In the genomic region with DNA sequence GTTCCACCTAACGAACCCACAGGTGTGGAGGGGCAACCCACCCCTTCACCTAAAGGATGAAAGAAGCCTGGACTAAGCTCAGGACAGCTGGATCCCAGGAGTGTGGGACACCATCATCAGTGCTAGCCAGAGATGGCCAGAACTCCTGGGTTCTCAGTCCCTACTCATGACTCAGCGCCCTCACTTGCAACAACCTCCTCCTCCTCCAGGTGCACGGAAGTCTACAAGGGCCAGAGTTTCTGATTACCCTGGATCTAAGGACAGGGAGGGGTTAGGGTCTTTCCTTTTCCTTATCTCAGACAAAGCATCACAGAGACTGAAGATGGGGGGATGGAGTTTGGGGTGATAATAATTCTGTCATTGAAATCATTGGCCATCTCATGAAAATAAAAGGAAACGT, we compare ENCODE assay signal across 22 cellular contexts. TPM values are rescaled to one million over a fixed set of nuclear protein-coding genes. Genes with fewer than 3 reads are reported as not detected.
DNase-seq lines count a peak whose midpoint lies in the region; ATAC-seq, FAIRE-seq and TF ChIP-seq lines count a peak whose summit lies in the region.
"Had no signal": no experiment of that assay in that cellular context is flagged by ENCODE, and none has a peak within 500 bp of the region (broad histone marks: within the 10 kb centered on the region; RNA-seq: fewer than 3 reads in every experiment).

No MANE protein-coding gene starts in this region.

- H3K4me3 ChIP-seq in K562: no peak overlapping the region
- no peak overlapping the region for H3K4me3 ChIP-seq in neural progenitor cell
- H3K4me3 ChIP-seq: BLaER1 treated with 17β-estradiol and CSF1 and Interleukin-3, amounts not matched to agents 10 nM and 100 nM; SJCRH30 had no signal

- H3K4me1 ChIP-seq in K562 (replicated peaks in 1 of 2; ENCODE audit: control insufficient read depth in 2 of 2, insufficient read depth in 2 of 2, low read length in 2 of 2): peaks cover 34 to 61% of the 10 kb centered on the region in 2 experiments
- H3K4me1 ChIP-seq in neural progenitor cell: no peaks in the 10 kb centered on the region
- H3K4me1 ChIP-seq: SJCRH30 had no signal

- H3K27me3 ChIP-seq in K562 (ENCODE audit: control insufficient read depth in 2 of 2, insufficient read depth in 2 of 2, low read length in 2 of 2): no peaks in the 10 kb centered on the region
- H3K27me3 ChIP-seq in neural progenitor cell: no peaks in the 10 kb centered on the region
- H3K27me3 ChIP-seq: SJCRH30 had no signal

- H2AFZ ChIP-seq in K562 (ENCODE audit: low read depth, low read length) (no peak overlapping the region), neural progenitor cell (replicated peaks) (no peak overlapping the region)

- H3K27ac ChIP-seq in K562 (ENCODE audit: extremely low read depth, low read depth, low read length) (peak overlapping the region; percentile 5; the same call in 1 of the 3 replicates), neural progenitor cell (no peak overlapping the region)
- H3K27ac ChIP-seq: BLaER1 treated with 17β-estradiol and CSF1 and Interleukin-3, amounts not matched to agents 10 nM and 100 nM; SJCRH30 had no signal

- CTCF ChIA-PET in K562 (lab: Yijun Ruan, JAX; ENCODE audit: low intra/inter-chr PET ratio): no interaction called here

- in situ Hi-C loops in K562 (cut with MboI): no loop called here

- H3K9me3 ChIP-seq in K562 (replicated peaks; ENCODE audit: control insufficient read depth, insufficient read depth, low read depth, low read length) (no peaks in the 10 kb centered on the region), neural progenitor cell (ENCODE audit: low read depth) (no peaks in the 10 kb centered on the region)
- H3K9me3 ChIP-seq: BLaER1 treated with 17β-estradiol and CSF1 and Interleukin-3, amounts not matched to agents 10 nM and 100 nM; SJCRH30 had no signal

- TF ChIP-seq EP300 in K562 (IDR thresholded peaks at IDR 0.05; ENCODE audit: low read length): no peak

- H3K4me2 ChIP-seq in K562 (ENCODE audit: insufficient read depth, low read length) (peak overlapping the region; percentile 23; the same call in 1 of the 2 replicates), neural progenitor cell (no peak overlapping the region)

- H3K4me1 Mint-ChIP-seq in activated naive CD8-positive, alpha-beta T cell treated with anti-CD3 and anti-CD28 coated beads, Interleukin-2, amount 50 U/mL, for 24 hours: peaks cover 6% of the 10 kb centered on the region
- peaks cover 7% of the 10 kb centered on the region for H3K4me1 Mint-ChIP-seq in activated naive CD8-positive, alpha-beta T cell treated with anti-CD3 and anti-CD28 coated beads for 36 hours
- H3K4me1 Mint-ChIP-seq in neural progenitor cell: peaks cover 7% of the 10 kb centered on the region

- no peaks in the 10 kb centered on the region for H3K36me3 Mint-ChIP-seq in activated naive CD8-positive, alpha-beta T cell treated with anti-CD3 and anti-CD28 coated beads, Interleukin-2, amount 50 U/mL, for 24 hours (ENCODE audit: low read depth)
- no peaks in the 10 kb centered on the region for H3K36me3 Mint-ChIP-seq in activated naive CD8-positive, alpha-beta T cell treated with anti-CD3 and anti-CD28 coated beads for 36 hours
- H3K36me3 Mint-ChIP-seq in neural progenitor cell: no peaks in the 10 kb centered on the region
- H3K36me3 Mint-ChIP-seq: CD8-positive, alpha-beta T cell had no signal

- intact Hi-C loops in K562 (cut with micrococcal nuclease): no loop called here

- TF ChIP-seq RAD21 in K562 (CRISPR knock-in tag; conservative IDR thresholded peaks at IDR 0.05 in 1 of 2, IDR thresholded peaks at IDR 0.05 in 1 of 2): no peak

- FAIRE-seq in K562 (lab: Jason Lieb, UNC): no peak
- FAIRE-seq: G401.6 had no signal

- H3K4me3 Mint-ChIP-seq in activated naive CD8-positive, alpha-beta T cell treated with anti-CD3 and anti-CD28 coated beads, Interleukin-2, amount 50 U/mL, for 24 hours: no peak overlapping the region
- H3K4me3 Mint-ChIP-seq in activated naive CD8-positive, alpha-beta T cell treated with anti-CD3 and anti-CD28 coated beads for 36 hours: no peak overlapping the region
- H3K4me3 Mint-ChIP-seq in neural progenitor cell: peak overlapping the region; percentile 7
- H3K4me3 Mint-ChIP-seq: CD8-positive, alpha-beta T cell had no signal

- H3K9ac ChIP-seq in K562 (ENCODE audit: insufficient read depth in 1 of 2, low read depth in 2 of 2, low read length in 2 of 2): peak overlapping the region in 1 of 2 experiments; percentile 81; a peak in 2 of 4 replicates
- no peak overlapping the region for H3K9ac ChIP-seq in neural progenitor cell

- peak in 1 of 3 experiments; percentile 5; a peak in 1 of 6 replicates for TF ChIP-seq CTCF in K562 (IDR thresholded peaks at IDR 0.05 in 2 of 3, conservative IDR thresholded peaks at IDR 0.05 in 1 of 3; ENCODE audit: insufficient read depth in 2 of 3, low read depth in 1 of 3, low read length in 3 of 3)
- no peak for TF ChIP-seq CTCF in neural progenitor cell (IDR thresholded peaks at IDR 0.05)

- H3K36me3 ChIP-seq in K562 (ENCODE audit: control insufficient read depth, insufficient read depth, low read length) (no peaks in the 10 kb centered on the region), neural progenitor cell (no peaks in the 10 kb centered on the region)
- H3K36me3 ChIP-seq: BLaER1 treated with 17β-estradiol and CSF1 and Interleukin-3, amounts not matched to agents 10 nM and 100 nM; SJCRH30 had no signal

- peaks cover 22% of the 10 kb centered on the region for H3K27me3 Mint-ChIP-seq in activated naive CD8-positive, alpha-beta T cell treated with anti-CD3 and anti-CD28 coated beads, Interleukin-2, amount 50 U/mL, for 24 hours
- peaks cover 28% of the 10 kb centered on the region for H3K27me3 Mint-ChIP-seq in activated naive CD8-positive, alpha-beta T cell treated with anti-CD3 and anti-CD28 coated beads for 36 hours
- H3K27me3 Mint-ChIP-seq in neural progenitor cell (ENCODE audit: insufficient read depth, low read depth): peaks cover 5% of the 10 kb centered on the region

- no peaks in the 10 kb centered on the region for H3F3A ChIP-seq in neural progenitor cell (ENCODE audit: low read depth)

- H4K20me1 ChIP-seq in K562 (replicated peaks; ENCODE audit: control insufficient read depth, insufficient read depth, low read length): no peaks in the 10 kb centered on the region
- H4K20me1 ChIP-seq in neural progenitor cell (ENCODE audit: low read depth): no peaks in the 10 kb centered on the region
- H4K20me1 ChIP-seq: BLaER1 treated with 17β-estradiol and CSF1 and Interleukin-3, amounts not matched to agents 10 nM and 100 nM had no signal

- no peak for TF ChIP-seq POLR2A in K562 (conservative IDR thresholded peaks at IDR 0.05)
- no peak for TF ChIP-seq POLR2A in GM18505 (IDR thresholded peaks at IDR 0.05; ENCODE audit: borderline replicate concordance, extremely low read depth, insufficient read depth, insufficient read length)

- no peak for DNase-seq in activated naive CD8-positive, alpha-beta T cell treated with anti-CD3 and anti-CD28 coated beads, Interleukin-2, amount 50 U/mL, for 24 hours
- DNase-seq in activated naive CD8-positive, alpha-beta T cell treated with anti-CD3 and anti-CD28 coated beads for 36 hours: no peak
- peak in 2 of 4 experiments; percentile 16 to 64 for DNase-seq in K562 (ENCODE audit: extremely low read depth in 1 of 4, low spot score in 3 of 4)
- no peak for DNase-seq in neural progenitor cell (ENCODE audit: low spot score)
- no peak for DNase-seq in AML-193 (lab: John Stamatoyannopoulos, UW)
- no peak for DNase-seq in NOMO-1 (lab: John Stamatoyannopoulos, UW; ENCODE audit: unreplicated experiment in 2 of 2)
- DNase-seq: CD8-positive, alpha-beta T cell; DND-41; KG1; NCI-H1417 treated with DMSO at 0.1 percent for 48 hours; NCI-H187 treated with DMSO at 0.1 percent for 48 hours; NCI-H226; NCI-H524; SJCRH30 had no signal

- no peaks in the 10 kb centered on the region for H3K9me3 Mint-ChIP-seq in activated naive CD8-positive, alpha-beta T cell treated with anti-CD3 and anti-CD28 coated beads, Interleukin-2, amount 50 U/mL, for 24 hours
- H3K9me3 Mint-ChIP-seq in activated naive CD8-positive, alpha-beta T cell treated with anti-CD3 and anti-CD28 coated beads for 36 hours: no peaks in the 10 kb centered on the region
- H3K9me3 Mint-ChIP-seq in neural progenitor cell: peaks cover 5% of the 10 kb centered on the region
- H3K9me3 Mint-ChIP-seq: CD8-positive, alpha-beta T cell had no signal

- H3K79me2 ChIP-seq in K562 (ENCODE audit: control insufficient read depth, insufficient read depth, low read length) (no peaks in the 10 kb centered on the region), neural progenitor cell (ENCODE audit: low read depth) (no peaks in the 10 kb centered on the region)

- no peaks in the 10 kb centered on the region for H3K9me1 ChIP-seq in K562 (ENCODE audit: control insufficient read depth, insufficient read depth, low read length)

- no TSS peak for BruUV-seq in K562 (replicated peaks; lab: Mats Ljungman, UMichigan)

- POLR2A ChIA-PET in K562 (lab: Yijun Ruan, JAX): no interaction called here

- H3K27ac Mint-ChIP-seq in activated naive CD8-positive, alpha-beta T cell treated with anti-CD3 and anti-CD28 coated beads, Interleukin-2, amount 50 U/mL, for 24 hours: peak overlapping the region; percentile 42
- no peak overlapping the region for H3K27ac Mint-ChIP-seq in activated naive CD8-positive, alpha-beta T cell treated with anti-CD3 and anti-CD28 coated beads for 36 hours
- H3K27ac Mint-ChIP-seq in neural progenitor cell: no peak overlapping the region
- H3K27ac Mint-ChIP-seq: CD8-positive, alpha-beta T cell had no signal

- no peak for ATAC-seq in activated naive CD8-positive, alpha-beta T cell treated with anti-CD3 and anti-CD28 coated beads, Interleukin-2, amount 50 U/mL, for 24 hours
- ATAC-seq in K562 (peak; percentile 45), GM18505 (IDR thresholded peaks at IDR 0.05; ENCODE audit: unreplicated experiment) (no peak), HG03097 (IDR thresholded peaks at IDR 0.05; ENCODE audit: low FRiP score, unreplicated experiment) (no peak)
- ATAC-seq: CD8-positive, alpha-beta T cell; Panc1 had no signal

- 7% methylated on average over 4 of the region's 4 CpGs for WGBS in K562 (ENCODE audit: insufficient coverage, low coverage, missing lambda C conversion rate)

RNA-seq across cellular contexts. Expression of a gene that starts 8.0 kb away (rescaled TPM):
- under 1 TPM; 0.12 to 0.16 TPM for total RNA-seq in activated naive CD8-positive, alpha-beta T cell treated with anti-CD3 and anti-CD28 coated beads for 36 hours
- total RNA-seq in K562 (2011; cell fraction: chromatin; rRNA removed; ENCODE audit: low replicate concordance): 0.46 and 1.5 TPM in 2 replicates
- total RNA-seq in K562 (2011; cell fraction: nucleolus; rRNA removed): 1.2 and 1.7 TPM in 2 replicates
- 0.53 and 2.4 TPM in 2 replicates for total RNA-seq in K562 (2011; cell fraction: nucleoplasm; rRNA removed)
- total RNA-seq in K562 (2014; rRNA removed): 0.05 TPM in 1 of 2 replicates, not detected in the other
- total RNA-seq in K562 (2014; rRNA removed; fragmentation: Illumina TruSeq; extraction: Trizol): 0.07 TPM in 1 of 2 replicates, not detected in the other
- 0.11 TPM in 2 replicates for total RNA-seq in K562 (2015; rRNA removed; fragmentation: Illumina TruSeq; extraction: Trizol)
- total RNA-seq in K562 (2021): 0.89 and 1.5 TPM in 2 replicates
- 0.25 and 1.4 TPM in 2 replicates for polyA plus RNA-seq in K562 (2011; rRNA removed)
- 0.49 and 1.2 TPM in 2 replicates for polyA plus RNA-seq in K562 (2011; cell fraction: cytosol; rRNA removed)
- polyA plus RNA-seq in K562 (2011; cell fraction: nucleus; rRNA removed): 0.37 and 2.6 TPM in 2 replicates
- polyA plus RNA-seq in K562 (2012): 0.53 and 0.68 TPM in 2 replicates
- 0.15 and 0.19 TPM in 2 replicates for polyA plus RNA-seq in K562 (2014; fragmentation: Illumina TruSeq; extraction: Trizol)
- polyA plus RNA-seq in K562 (2014; fragmentation: Nextera tagmentation; extraction: Ambion mirVana): under 1 TPM in 1 of 2 experiments, not detected in 1; 0.18 TPM
- polyA plus RNA-seq in K562 (2014; rRNA removed): 0.38 and 1.1 TPM in 2 replicates
- 0.53 and 0.90 TPM in 2 replicates for polyA minus RNA-seq in K562 (2011; rRNA and poly(A)+ RNA removed)
- 2.3 TPM in 1 of 2 replicates, not detected in the other for polyA minus RNA-seq in K562 (2011; cell fraction: cytosol; rRNA and poly(A)+ RNA removed)
- 0.78 TPM in 1 of 2 replicates, not detected in the other for polyA minus RNA-seq in K562 (2011; cell fraction: nucleus; rRNA and poly(A)+ RNA removed)
- 0.26 and 0.40 TPM in 2 replicates for total RNA-seq in neural progenitor cell (ENCODE audit: low replicate concordance)
- total RNA-seq: A172; CD8-positive, alpha-beta T cell; H4; M059J; SJCRH30 had no signal

RNA-seq across cellular contexts. Expression of a gene that starts 9.6 kb away (rescaled TPM):
- total RNA-seq in activated naive CD8-positive, alpha-beta T cell treated with anti-CD3 and anti-CD28 coated beads for 36 hours: 10 to 100 TPM; 90.6 to 91.7 TPM
- total RNA-seq in K562 (2011; cell fraction: chromatin; rRNA removed; ENCODE audit: low replicate concordance): 137 and 349 TPM in 2 replicates
- total RNA-seq in K562 (2011; cell fraction: nucleolus; rRNA removed): 313 and 352 TPM in 2 replicates
- total RNA-seq in K562 (2011; cell fraction: nucleoplasm; rRNA removed): 274 and 285 TPM in 2 replicates
- total RNA-seq in K562 (2014; rRNA removed) (102 and 111 TPM in 2 replicates), K562 (2014; rRNA removed; fragmentation: Illumina TruSeq; extraction: Trizol) (25.5 and 42.5 TPM in 2 replicates), K562 (2015; rRNA removed; fragmentation: Illumina TruSeq; extraction: Trizol) (71.7 and 82.4 TPM in 2 replicates), K562 (2021) (138 and 153 TPM in 2 replicates), neural progenitor cell (ENCODE audit: low replicate concordance) (73.5 and 158 TPM in 2 replicates)
- polyA plus RNA-seq in K562 (2011; rRNA removed) (59.3 and 117 TPM in 2 replicates), K562 (2014; fragmentation: Illumina TruSeq; extraction: Trizol) (87.6 and 141 TPM in 2 replicates), K562 (2014; fragmentation: Nextera tagmentation; extraction: Ambion mirVana) (1 to 10 TPM; 3.1 to 5.3 TPM), K562 (2014; rRNA removed) (133 and 139 TPM in 2 replicates)
- polyA plus RNA-seq in K562 (2011; cell fraction: cytosol; rRNA removed): 120 and 173 TPM in 2 replicates
- polyA plus RNA-seq in K562 (2011; cell fraction: nucleus; rRNA removed): 155 and 191 TPM in 2 replicates
- polyA plus RNA-seq in K562 (2012): 146 and 236 TPM in 2 replicates
- 33.7 and 41.4 TPM in 2 replicates for polyA minus RNA-seq in K562 (2011; rRNA and poly(A)+ RNA removed)
- 54.1 and 89.7 TPM in 2 replicates for polyA minus RNA-seq in K562 (2011; cell fraction: cytosol; rRNA and poly(A)+ RNA removed)
- 35.5 and 49.4 TPM in 2 replicates for polyA minus RNA-seq in K562 (2011; cell fraction: nucleus; rRNA and poly(A)+ RNA removed)

RNA-seq across cellular contexts. Expression of a gene that starts 18.3 kb away (rescaled TPM):
- 10 to 100 TPM; 60.8 to 65.4 TPM for total RNA-seq in activated naive CD8-positive, alpha-beta T cell treated with anti-CD3 and anti-CD28 coated beads for 36 hours
- 91.7 and 166 TPM in 2 replicates for total RNA-seq in K562 (2011; cell fraction: chromatin; rRNA removed; ENCODE audit: low replicate concordance)
- total RNA-seq in K562 (2011; cell fraction: nucleolus; rRNA removed): 117 and 129 TPM in 2 replicates
- total RNA-seq in K562 (2011; cell fraction: nucleoplasm; rRNA removed): 102 and 128 TPM in 2 replicates
- 59.1 and 87.0 TPM in 2 replicates for total RNA-seq in K562 (2014; rRNA removed)
- 37.8 and 44.0 TPM in 2 replicates for total RNA-seq in K562 (2014; rRNA removed; fragmentation: Illumina TruSeq; extraction: Trizol)
- 34.8 and 35.5 TPM in 2 replicates for total RNA-seq in K562 (2015; rRNA removed; fragmentation: Illumina TruSeq; extraction: Trizol)
- total RNA-seq in K562 (2021): 64.8 and 67.4 TPM in 2 replicates
- 38.1 and 60.9 TPM in 2 replicates for polyA plus RNA-seq in K562 (2011; rRNA removed)
- 32.7 and 34.1 TPM in 2 replicates for polyA plus RNA-seq in K562 (2011; cell fraction: cytosol; rRNA removed)
- polyA plus RNA-seq in K562 (2011; cell fraction: nucleus; rRNA removed): 82.3 and 88.1 TPM in 2 replicates
- polyA plus RNA-seq in K562 (2012): 62.3 and 136 TPM in 2 replicates
- polyA plus RNA-seq in K562 (2014; fragmentation: Illumina TruSeq; extraction: Trizol): 67.6 and 73.7 TPM in 2 replicates
- 1 to 10 TPM in 1 of 2 experiments, under 1 TPM in 1; 0.42 to 1.3 TPM for polyA plus RNA-seq in K562 (2014; fragmentation: Nextera tagmentation; extraction: Ambion mirVana)
- 55.7 and 77.6 TPM in 2 replicates for polyA plus RNA-seq in K562 (2014; rRNA removed)
- polyA minus RNA-seq in K562 (2011; rRNA and poly(A)+ RNA removed): 26.6 and 38.8 TPM in 2 replicates
- polyA minus RNA-seq in K562 (2011; cell fraction: cytosol; rRNA and poly(A)+ RNA removed): 24.1 and 29.0 TPM in 2 replicates
- polyA minus RNA-seq in K562 (2011; cell fraction: nucleus; rRNA and poly(A)+ RNA removed): 33.5 and 61.9 TPM in 2 replicates
- total RNA-seq in neural progenitor cell (ENCODE audit: low replicate concordance): 10.6 and 19.1 TPM in 2 replicates

RNA-seq across cellular contexts. Expression of a gene that starts 22.1 kb away (rescaled TPM):
- 1 to 10 TPM; 5.8 to 7.6 TPM for total RNA-seq in activated naive CD8-positive, alpha-beta T cell treated with anti-CD3 and anti-CD28 coated beads for 36 hours
- total RNA-seq in K562 (2011; cell fraction: chromatin; rRNA removed; ENCODE audit: low replicate concordance): 22.1 and 56.7 TPM in 2 replicates
- 27.5 and 39.4 TPM in 2 replicates for total RNA-seq in K562 (2011; cell fraction: nucleolus; rRNA removed)
- total RNA-seq in K562 (2011; cell fraction: nucleoplasm; rRNA removed): 22.7 and 27.9 TPM in 2 replicates
- total RNA-seq in K562 (2014; rRNA removed) (17.0 and 20.1 TPM in 2 replicates), K562 (2014; rRNA removed; fragmentation: Illumina TruSeq; extraction: Trizol) (3.3 and 4.4 TPM in 2 replicates), K562 (2015; rRNA removed; fragmentation: Illumina TruSeq; extraction: Trizol) (5.2 and 5.6 TPM in 2 replicates), K562 (2021) (27.2 and 30.8 TPM in 2 replicates), neural progenitor cell (ENCODE audit: low replicate concordance) (6.2 and 6.3 TPM in 2 replicates)
- polyA plus RNA-seq in K562 (2011; rRNA removed) (13.4 and 25.1 TPM in 2 replicates), K562 (2014; fragmentation: Illumina TruSeq; extraction: Trizol) (11.4 and 18.4 TPM in 2 replicates), K562 (2014; fragmentation: Nextera tagmentation; extraction: Ambion mirVana) (under 1 TPM; 0.07 to 0.31 TPM), K562 (2014; rRNA removed) (22.0 and 23.5 TPM in 2 replicates)
- 20.5 and 26.0 TPM in 2 replicates for polyA plus RNA-seq in K562 (2011; cell fraction: cytosol; rRNA removed)
- polyA plus RNA-seq in K562 (2011; cell fraction: nucleus; rRNA removed): 33.6 and 37.4 TPM in 2 replicates
- polyA plus RNA-seq in K562 (2012): 17.0 and 29.2 TPM in 2 replicates
- polyA minus RNA-seq in K562 (2011; rRNA and poly(A)+ RNA removed): 2.8 and 3.5 TPM in 2 replicates
- polyA minus RNA-seq in K562 (2011; cell fraction: cytosol; rRNA and poly(A)+ RNA removed): 10.6 and 15.0 TPM in 2 replicates
- 8.1 and 13.7 TPM in 2 replicates for polyA minus RNA-seq in K562 (2011; cell fraction: nucleus; rRNA and poly(A)+ RNA removed)

RNA-seq across cellular contexts. Expression of a gene that starts 42.9 kb away (rescaled TPM):
- 1 to 10 TPM in 1 of 2 experiments, under 1 TPM in 1; 0.74 to 1.1 TPM for total RNA-seq in activated naive CD8-positive, alpha-beta T cell treated with anti-CD3 and anti-CD28 coated beads for 36 hours
- 1.4 and 2.3 TPM in 2 replicates for total RNA-seq in K562 (2011; cell fraction: chromatin; rRNA removed; ENCODE audit: low replicate concordance)
- total RNA-seq in K562 (2011; cell fraction: nucleolus; rRNA removed): 1.7 and 2.7 TPM in 2 replicates
- total RNA-seq in K562 (2011; cell fraction: nucleoplasm; rRNA removed): 0.99 and 1.0 TPM in 2 replicates
- total RNA-seq in K562 (2014; rRNA removed) (1.1 and 1.5 TPM in 2 replicates), K562 (2014; rRNA removed; fragmentation: Illumina TruSeq; extraction: Trizol) (0.44 and 0.51 TPM in 2 replicates), K562 (2015; rRNA removed; fragmentation: Illumina TruSeq; extraction: Trizol) (0.76 and 1.2 TPM in 2 replicates), K562 (2021) (1.6 and 2.1 TPM in 2 replicates), neural progenitor cell (ENCODE audit: low replicate concordance) (1.6 TPM in 1 of 2 replicates, not detected in the other)
- polyA plus RNA-seq in K562 (2011; rRNA removed) (1.9 and 4.2 TPM in 2 replicates), K562 (2014; fragmentation: Illumina TruSeq; extraction: Trizol) (0.37 and 1.2 TPM in 2 replicates), K562 (2014; fragmentation: Nextera tagmentation; extraction: Ambion mirVana) (under 1 TPM; 0.41 to 0.87 TPM), K562 (2014; rRNA removed) (1.3 and 1.6 TPM in 2 replicates)
- polyA plus RNA-seq in K562 (2011; cell fraction: cytosol; rRNA removed): 4.5 and 4.6 TPM in 2 replicates
- 3.6 and 5.2 TPM in 2 replicates for polyA plus RNA-seq in K562 (2011; cell fraction: nucleus; rRNA removed)
- polyA plus RNA-seq in K562 (2012): 2.2 and 4.5 TPM in 2 replicates
- 0.25 and 0.45 TPM in 2 replicates for polyA minus RNA-seq in K562 (2011; rRNA and poly(A)+ RNA removed)
- polyA minus RNA-seq in K562 (2011; cell fraction: cytosol; rRNA and poly(A)+ RNA removed): 2.7 TPM in 1 of 2 replicates, not detected in the other
- polyA minus RNA-seq in K562 (2011; cell fraction: nucleus; rRNA and poly(A)+ RNA removed): 0.81 and 1.6 TPM in 2 replicates
- total RNA-seq: A172, SJCRH30 had no signal
